Comparison of ENCODE assay signal across 8 cellular contexts in the genomic region with DNA sequence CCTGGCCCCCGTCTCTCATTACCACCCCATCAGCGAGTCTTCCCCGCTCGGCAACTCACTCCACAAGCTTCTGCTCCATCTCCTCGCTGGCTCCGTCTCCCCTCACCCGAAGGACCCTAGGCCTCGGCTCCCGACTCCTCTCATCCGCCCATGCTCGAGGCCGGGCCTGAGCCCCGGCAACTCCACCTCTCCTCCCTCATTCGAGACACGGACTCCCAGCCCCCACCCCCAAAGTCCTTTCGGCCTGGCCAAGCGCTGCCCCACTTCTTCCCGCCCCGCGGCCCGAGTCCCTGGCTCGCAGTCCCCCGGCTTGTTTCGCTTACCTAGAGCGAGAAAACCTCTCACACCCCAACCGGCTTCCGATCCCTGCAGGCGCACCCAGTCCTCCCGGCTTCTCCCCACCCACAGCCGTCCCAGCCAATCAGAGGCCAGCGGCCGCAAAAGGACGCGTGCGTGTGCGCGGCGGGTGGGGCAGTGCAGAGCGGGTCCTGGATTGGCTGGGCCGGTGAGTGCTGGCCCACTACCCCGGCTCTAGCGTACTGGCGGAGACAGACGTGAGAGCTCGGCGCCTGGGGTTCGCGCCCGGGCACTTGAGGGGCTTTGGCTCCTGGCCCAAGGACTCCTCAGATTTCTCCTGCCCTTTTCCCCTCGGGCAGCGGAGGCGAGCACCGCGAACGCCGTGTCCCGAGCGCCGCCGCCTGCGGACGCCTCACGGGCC.
DNase-seq lines count a peak whose midpoint lies in the region; ATAC-seq and TF ChIP-seq lines count a peak whose summit lies in the region.

Gene HIGD1A, minus strand, starts transcription at position 378 of the 718 bp plus-strand sequence. CDS start 10,237 bp downstream, outside the sequence.

- no peak for TF ChIP-seq CTCF in AG09319 (IDR thresholded peaks at IDR 0.05; ENCODE audit: low read depth, low read length)

- ATAC-seq in GM19035 (IDR thresholded peaks at IDR 0.05; ENCODE audit: unreplicated experiment) (peak; percentile 99), HG03354 (IDR thresholded peaks at IDR 0.05; ENCODE audit: poor library complexity, severe bottlenecking, unreplicated experiment) (peak; percentile 99)
- ATAC-seq in activated CD4-positive, CD25-positive, alpha-beta regulatory T cell treated with anti-CD3 and anti-CD28 coated beads, Interleukin-2, amount 50 U/mL, for 24 hours = peak; percentile 100

- DNase-seq in AG09319 (ENCODE audit: extremely low read depth, low read depth) (peak; percentile 82), NCI-H446 treated with DMSO at 0.1 percent for 48 hours (lab: John Stamatoyannopoulos, UW) (peak; percentile 74), cerebellar cortex (ENCODE audit: low spot score) (peak; percentile 97), islet precursor cell (peak; percentile 98)
- DNase-seq in stimulated activated CD4-positive, alpha-beta T cell treated with anti-CD3 and anti-CD28 coated beads, Interleukin-12 subunit alpha, Interleukin-12 subunit beta, amount 100 ng/mL, for 48 hours (ENCODE audit: low read depth in 2 of 3, low spot score in 1 of 3) = peak; percentile 85 to 93 (median 87)

Comparison
In these comparisons a context has a peak if more than half of its experiments do, and no peak if none do; other contexts are left out.
1. Peak in every context shown above with its lines: DNase-seq and ATAC-seq.